Comparison of ENCODE assay signal across 8 cellular contexts in the genomic region with DNA sequence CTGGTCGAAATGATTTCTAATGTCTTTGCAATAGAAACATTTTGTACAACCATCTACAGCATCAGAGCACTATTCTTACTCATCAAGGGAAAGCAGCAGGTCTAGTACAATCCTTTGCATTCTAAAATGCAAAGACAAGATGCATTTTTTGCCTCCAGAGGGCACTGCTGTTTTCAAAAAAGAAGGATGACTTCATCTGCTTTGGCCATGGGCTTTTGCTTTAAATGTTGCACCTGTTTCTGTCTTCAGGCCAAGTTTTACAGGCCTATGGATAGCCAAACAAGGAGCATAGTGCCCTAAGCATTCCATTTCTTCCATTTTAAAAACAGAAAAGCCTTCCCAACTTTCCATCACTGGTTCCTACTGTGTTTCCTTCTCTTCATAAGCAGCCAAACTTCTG. TPM values are rescaled to one million over a fixed set of nuclear protein-coding genes. Genes with fewer than 3 reads are reported as not detected.
DNase-seq lines count a peak whose midpoint lies in the region; ATAC-seq and TF ChIP-seq lines count a peak whose summit lies in the region.

No MANE protein-coding gene starts in this region.

- peaks cover 38% of the 10 kb centered on the region for H3K4me1 ChIP-seq in CD8-positive, alpha-beta memory T cell (ENCODE audit: insufficient read depth, low read length)
- H3K4me1 ChIP-seq in colonic mucosa (no peaks in the 10 kb centered on the region), upper lobe of right lung (peaks cover 15% of the 10 kb centered on the region)

- TF ChIP-seq CTCF in GM20000 (IDR thresholded peaks at IDR 0.05; ENCODE audit: extremely low read depth, missing control alignments): peak; percentile 31
- TF ChIP-seq CTCF in VCaP (conservative IDR thresholded peaks at IDR 0.05): peak; percentile 76
- peak; percentile 43 for TF ChIP-seq CTCF in colonic mucosa (IDR thresholded peaks at IDR 0.05)
- peak; percentile 63 for TF ChIP-seq CTCF in upper lobe of right lung (IDR thresholded peaks at IDR 0.05)

- peak overlapping the region; percentile 22 to 88 (median 70) for H3K27ac Mint-ChIP-seq in CD8-positive, alpha-beta memory T cell
- H3K27ac Mint-ChIP-seq in naive B cell: peak overlapping the region; percentile 48 to 97 (median 92)

- H3K4me1 Mint-ChIP-seq in CD8-positive, alpha-beta memory T cell: peaks cover 45 to 51% (median 50%) of the 10 kb centered on the region in 3 donors
- peaks cover 41 to 52% (median 51%) of the 10 kb centered on the region in 3 donors for H3K4me1 Mint-ChIP-seq in naive B cell

- peaks cover 8 to 54% (median 18%) of the 10 kb centered on the region in 3 donors for H3K36me3 Mint-ChIP-seq in CD8-positive, alpha-beta memory T cell
- peaks cover 10 to 11% of the 10 kb centered on the region in 2 donors for H3K36me3 Mint-ChIP-seq in naive B cell

- H3K9me3 Mint-ChIP-seq in CD8-positive, alpha-beta memory T cell: no peaks in the 10 kb centered on the region
- H3K9me3 Mint-ChIP-seq in naive B cell: no peaks in the 10 kb centered on the region

- ATAC-seq in naive B cell (ENCODE audit: low read depth in 2 of 2) (peak; percentile 34 to 37), upper lobe of right lung (peak; percentile 35), HG03108 (IDR thresholded peaks at IDR 0.05; ENCODE audit: unreplicated experiment) (no peak)

- peaks cover 34% of the 10 kb centered on the region for H3K36me3 ChIP-seq in CD8-positive, alpha-beta memory T cell (ENCODE audit: insufficient read depth, low read length)
- H3K36me3 ChIP-seq in colonic mucosa (peaks cover 18% of the 10 kb centered on the region), upper lobe of right lung (peaks cover 43% of the 10 kb centered on the region)

- H3K4me3 Mint-ChIP-seq in CD8-positive, alpha-beta memory T cell: peak overlapping the region in 4 of 7 donors; percentile 38 to 85 (median 51)
- H3K4me3 Mint-ChIP-seq in naive B cell: peak overlapping the region in 2 of 8 donors; percentile 22 to 81

- POLR2A ChIA-PET in CD8-positive, alpha-beta memory T cell (lab: Charles Lee): no interaction called here

- intact Hi-C loops in colonic mucosa (cut with DNase I) (loop anchor here (2.0 kb wide), 1 partner anchor 118 kb away; no protein-coding TSS in a partner anchor), upper lobe of right lung (cut with DNase I) (loop anchor here (5.0 kb wide), 1 partner anchor 117 kb away; no protein-coding TSS in a partner anchor)

- CTCF ChIA-PET in CD8-positive, alpha-beta memory T cell (lab: Charles Lee): interaction anchor here (0.8 to 10.7 kb wide), 2 partner anchors 50 to 118 kb away, joined by 4 to 137 read pairs; a partner anchor contains a TSS

- peak; percentile 10 to 60 (median 48) for DNase-seq in CD8-positive, alpha-beta memory T cell
- DNase-seq in GM20000 (ENCODE audit: low spot score) (peak; percentile 79), NCI-H2081 treated with DMSO at 0.1 percent for 48 hours (lab: John Stamatoyannopoulos, UW) (peak; percentile 32), colonic mucosa (peak; percentile 63), naive B cell (peak; percentile 61), upper lobe of right lung (no peak)

- H3K4me3 ChIP-seq in CD8-positive, alpha-beta memory T cell (ENCODE audit: low read length): no peak overlapping the region
- no peak overlapping the region for H3K4me3 ChIP-seq in colonic mucosa
- H3K4me3 ChIP-seq in upper lobe of right lung: no peak overlapping the region

- H3K27me3 Mint-ChIP-seq in CD8-positive, alpha-beta memory T cell: no peaks in the 10 kb centered on the region
- H3K27me3 Mint-ChIP-seq in naive B cell: no peaks in the 10 kb centered on the region

- H3K27me3 ChIP-seq in CD8-positive, alpha-beta memory T cell (ENCODE audit: insufficient read depth, low read length, poor library complexity, severe bottlenecking): no peaks in the 10 kb centered on the region
- no peaks in the 10 kb centered on the region for H3K27me3 ChIP-seq in colonic mucosa
- no peaks in the 10 kb centered on the region for H3K27me3 ChIP-seq in upper lobe of right lung

- H3K27ac ChIP-seq in CD8-positive, alpha-beta memory T cell (ENCODE audit: low read depth, low read length): no peak overlapping the region
- H3K27ac ChIP-seq in VCaP (0 out of 2 replicates have a peak overlapping the region, but pooled peaks have one; percentile 19), colonic mucosa (no peak overlapping the region), upper lobe of right lung (no peak overlapping the region)

- H3K9ac ChIP-seq in colonic mucosa (ENCODE audit: low read depth in 2 of 2, low read length in 2 of 2): no peak overlapping the region

- H3K9me3 ChIP-seq in CD8-positive, alpha-beta memory T cell (ENCODE audit: low read length): no peaks in the 10 kb centered on the region
- no peaks in the 10 kb centered on the region for H3K9me3 ChIP-seq in colonic mucosa
- no peaks in the 10 kb centered on the region for H3K9me3 ChIP-seq in upper lobe of right lung

RNA-seq across cellular contexts. Expression of a gene that starts 3.4 kb away (rescaled TPM):
- total RNA-seq in CD8-positive, alpha-beta memory T cell: 10 to 100 TPM; 13.2 to 13.4 TPM
- polyA plus RNA-seq in CD8-positive, alpha-beta memory T cell: 32.5 TPM
- total RNA-seq in colonic mucosa: 10 to 100 TPM; 20.2 to 28.0 TPM
- polyA plus RNA-seq in naive B cell (ENCODE audit: low read depth in 6 of 6): 10 to 100 TPM; 13.1 to 26.2 (median 18.8) TPM
- 70.8 TPM for total RNA-seq in upper lobe of right lung

RNA-seq across cellular contexts. Expression of a gene that starts 3.5 kb away (rescaled TPM):
- total RNA-seq in CD8-positive, alpha-beta memory T cell: 10 to 100 TPM; 22.9 to 24.3 TPM
- polyA plus RNA-seq in CD8-positive, alpha-beta memory T cell: 31.2 TPM
- total RNA-seq in colonic mucosa (10 to 100 TPM; 44.0 to 46.4 TPM), upper lobe of right lung (67.5 TPM)
- 10 to 100 TPM; 10.9 to 34.1 (median 27.0) TPM for polyA plus RNA-seq in naive B cell (ENCODE audit: low read depth in 6 of 6)

RNA-seq across cellular contexts. Expression of a gene that starts 16.8 kb away (rescaled TPM):
- total RNA-seq in CD8-positive, alpha-beta memory T cell: 10 to 100 TPM; 12.7 to 13.9 TPM
- 8.5 TPM for polyA plus RNA-seq in CD8-positive, alpha-beta memory T cell
- 1 to 10 TPM in 1 of 2 donors, under 1 TPM in 1; 0.74 to 1.1 TPM for total RNA-seq in colonic mucosa
- polyA plus RNA-seq in naive B cell (ENCODE audit: low read depth in 6 of 6): 10 to 100 TPM; 10.9 to 24.4 (median 17.8) TPM
- total RNA-seq in upper lobe of right lung: 9.7 TPM

RNA-seq across cellular contexts. Expression of a gene that starts 45.9 kb away (rescaled TPM):
- 10 to 100 TPM; 58.6 to 60.4 TPM for total RNA-seq in CD8-positive, alpha-beta memory T cell
- 49.1 TPM for polyA plus RNA-seq in CD8-positive, alpha-beta memory T cell
- total RNA-seq in colonic mucosa (10 to 100 TPM; 47.4 to 60.4 TPM), upper lobe of right lung (60.4 TPM)
- 10 to 100 TPM; 31.5 to 44.1 (median 34.5) TPM for polyA plus RNA-seq in naive B cell (ENCODE audit: low read depth in 6 of 6)
